7 cellular contexts compared by ENCODE assay signal in genomic region chr2:233566141-233566956, GRCh38. TPM values are rescaled to one million over a fixed set of nuclear protein-coding genes. Genes with fewer than 3 reads are reported as not detected.
DNase-seq lines count a peak whose midpoint lies in the region; ATAC-seq and TF ChIP-seq lines count a peak whose summit lies in the region.

USP40 (minus strand) TSS chr2:233566782; CDS start chr2:233565554, 1,228 bp downstream.

- CTCF ChIA-PET in activated CD4-positive, alpha-beta T cell treated with anti-CD3 and anti-CD28 coated beads for 36 hours (lab: Charles Lee): interaction anchor here (0.7 kb wide), 1 partner anchor 151 kb away, joined by 3 read pairs; no protein-coding TSS in a partner anchor

- no peaks in the 10 kb centered on the region for H3K27me3 Mint-ChIP-seq in activated CD4-positive, alpha-beta T cell treated with anti-CD3 and anti-CD28 coated beads for 36 hours

- POLR2A ChIA-PET in activated CD4-positive, alpha-beta T cell treated with anti-CD3 and anti-CD28 coated beads for 36 hours (lab: Charles Lee): no interaction called here

- peak within 1 kb of the TSS; percentile 90 for H3K4me3 Mint-ChIP-seq in activated CD4-positive, alpha-beta T cell treated with anti-CD3 and anti-CD28 coated beads for 36 hours

- DNase-seq in NCI-H345 (lab: John Stamatoyannopoulos, UW) (peak; percentile 97), kidney epithelial cell (ENCODE audit: low read depth) (peak; percentile 74)
- peak; percentile 72 for DNase-seq in activated CD4-positive, alpha-beta T cell treated with anti-CD3 and anti-CD28 coated beads for 36 hours
- DNase-seq in stimulated activated CD4-positive, alpha-beta T cell treated with anti-CD3 and anti-CD28 coated beads, Interleukin-15, amount 100 ng/mL, for 1 hour (ENCODE audit: low read depth in 1 of 2, low spot score in 1 of 2): peak; percentile 19 to 37

- peaks cover 6% of the 10 kb centered on the region for H3K4me1 Mint-ChIP-seq in activated CD4-positive, alpha-beta T cell treated with anti-CD3 and anti-CD28 coated beads for 36 hours

- H3K27ac ChIP-seq in cingulate gyrus (ENCODE audit: low read depth, low read length): peak within 1 kb of the TSS; percentile 54

- intact Hi-C loops in activated CD4-positive, alpha-beta T cell treated with anti-CD3 and anti-CD28 coated beads for 36 hours (cut with DNase I, micrococcal nuclease): loop anchor here in 1 of 2 experiments (2.0 to 5.0 kb wide), 2 partner anchors 156 to 286 kb away; partner anchors contain the start of gene HJURP

- peak within 1 kb of the TSS; percentile 97 for H3K4me3 ChIP-seq in kidney epithelial cell (ENCODE audit: low read depth, low read length)

- H3K27ac Mint-ChIP-seq in activated CD4-positive, alpha-beta T cell treated with anti-CD3 and anti-CD28 coated beads for 36 hours: peak within 1 kb of the TSS; percentile 97

- no peak for TF ChIP-seq CTCF in kidney epithelial cell (IDR thresholded peaks at IDR 0.05; ENCODE audit: insufficient read depth, low read length, poor library complexity, severe bottlenecking)

- ATAC-seq in GM18517 (IDR thresholded peaks at IDR 0.05; ENCODE audit: unreplicated experiment): peak; percentile 49
- peak; percentile 64 for ATAC-seq in HG03108 (IDR thresholded peaks at IDR 0.05; ENCODE audit: unreplicated experiment)
- ATAC-seq in activated CD4-positive, alpha-beta T cell treated with anti-CD3 and anti-CD28 coated beads for 36 hours: peak; percentile 83

- H3K27me3 ChIP-seq in kidney epithelial cell (ENCODE audit: control insufficient read depth, insufficient read depth, low read length): no peaks in the 10 kb centered on the region

- no peaks in the 10 kb centered on the region for H3K36me3 ChIP-seq in kidney epithelial cell (ENCODE audit: control insufficient read depth, insufficient read depth, low read length)

- H3K36me3 Mint-ChIP-seq in activated CD4-positive, alpha-beta T cell treated with anti-CD3 and anti-CD28 coated beads for 36 hours (ENCODE audit: low read depth): no peaks in the 10 kb centered on the region

- no peaks in the 10 kb centered on the region for H3K9me3 Mint-ChIP-seq in activated CD4-positive, alpha-beta T cell treated with anti-CD3 and anti-CD28 coated beads for 36 hours (ENCODE audit: low read depth)

RNA-seq across cellular contexts. Expression of gene USP40, which starts in this region (rescaled TPM):
- total RNA-seq in activated CD4-positive, alpha-beta T cell treated with anti-CD3 and anti-CD28 coated beads for 36 hours: 10 to 100 TPM; 12.0 to 12.9 TPM
- 46.9 and 49.8 TPM in 2 replicates for total RNA-seq in kidney epithelial cell

Comparison
In these comparisons a context has a peak if more than half of its experiments do, and no peak if none do; other contexts are left out.
1. Peak in every context shown above with its lines: DNase-seq, ATAC-seq, H3K4me3 ChIP-seq and H3K27ac ChIP-seq.
2. DNase-seq: peak in every context shown above with its lines; median percentile 97 in NCI-H345; 74 in kidney epithelial cell; 72 in activated CD4-positive, alpha-beta T cell treated with anti-CD3 and anti-CD28 coated beads for 36 hours; 28 in stimulated activated CD4-positive, alpha-beta T cell treated with anti-CD3 and anti-CD28 coated beads, Interleukin-15, amount 100 ng/mL, for 1 hour.